In the genomic region with DNA sequence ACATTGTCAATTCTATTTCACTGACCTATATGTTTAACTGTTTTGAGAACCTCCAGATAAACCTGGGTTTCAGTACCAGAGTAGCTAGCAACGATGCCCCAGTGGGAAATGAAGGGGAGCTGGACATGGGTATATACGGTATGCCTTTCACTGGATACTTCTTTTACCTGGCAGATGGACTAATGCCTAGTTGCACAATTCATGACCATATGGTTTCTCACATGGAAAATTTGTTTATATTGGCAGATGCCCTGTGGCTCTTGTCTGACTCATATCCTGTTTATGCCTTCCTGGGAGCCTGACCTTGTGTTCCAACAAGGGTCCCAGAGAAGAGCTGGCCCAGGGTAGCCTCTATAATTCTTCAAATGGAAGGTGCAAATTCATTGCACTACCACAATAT, we compare ENCODE assay signal across 14 cellular contexts.
DNase-seq lines count a peak whose midpoint lies in the region; ATAC-seq and TF ChIP-seq lines count a peak whose summit lies in the region.
"Had no signal": no experiment of that assay in that cellular context is flagged by ENCODE, and none has a peak within 500 bp of the region (broad histone marks: within the 10 kb centered on the region; RNA-seq: fewer than 3 reads in every experiment).

No MANE protein-coding gene starts in this region.

- no peak for ATAC-seq in GM21786 (IDR thresholded peaks at IDR 0.05; ENCODE audit: unreplicated experiment)
- ATAC-seq: activated CD8-positive, alpha-beta T cell treated with anti-CD3 and anti-CD28 coated beads for 36 hours; T-helper 17 cell had no signal

- TF ChIP-seq CTCF in foreskin fibroblast (IDR thresholded peaks at IDR 0.05; ENCODE audit: low read depth, low read length): no peak

- in situ Hi-C loops in ACHN (cut with HindIII; ENCODE audit: low pct_ligation_motif_present, low pct_unique_long_range_greater_than_20kb, low sequenced_read_pairs): no loop called here

- no peak overlapping the region for H3K4me3 ChIP-seq in foreskin fibroblast (ENCODE audit: low read depth in 1 of 2, low read length in 2 of 2)
- H3K4me3 ChIP-seq: sigmoid colon, tibial artery had no signal

- peak; percentile 6 for DNase-seq in AG08396 (ENCODE audit: low spot score)
- DNase-seq in M059J (ENCODE audit: low read depth): peak; percentile 77
- peak; percentile 51 for DNase-seq in SW480 (ENCODE audit: low spot score)
- peak; percentile 21 to 41 for DNase-seq in foreskin fibroblast
- no peak for DNase-seq in Kasumi-1 (lab: John Stamatoyannopoulos, UW)
- no peak for DNase-seq in ACHN
- no peak for DNase-seq in NCI-H146 treated with DMSO at 0.1 percent for 48 hours (lab: John Stamatoyannopoulos, UW; ENCODE audit: unreplicated experiment)
- DNase-seq: activated CD8-positive, alpha-beta T cell treated with anti-CD3 and anti-CD28 coated beads for 36 hours; naive B cell; NCI-H1105; sigmoid colon; T-helper 17 cell; tibial artery had no signal

Comparison
In these comparisons a context has a peak if more than half of its experiments do, and no peak if none do; other contexts are left out.
1. DNase-seq: peak in AG08396 (single experiment), M059J (single experiment), SW480 (single experiment) and foreskin fibroblast (2 of 2); none in Kasumi-1 (0 of 2), ACHN (single experiment) and NCI-H146 treated with DMSO at 0.1 percent for 48 hours (single experiment).